In genomic region chr6:115969207-115969929, GRCh38 we compare ENCODE assay signal across 16 cellular contexts.
DNase-seq lines count a peak whose midpoint lies in the region; ATAC-seq, FAIRE-seq and TF ChIP-seq lines count a peak whose summit lies in the region.
"Had no signal": no experiment of that assay in that cellular context is flagged by ENCODE, and none has a peak within 500 bp of the region (broad histone marks: within the 10 kb centered on the region; RNA-seq: fewer than 3 reads in every experiment).

No MANE protein-coding gene starts in this region.

- ATAC-seq in heart left ventricle (peak in 3 of 4 donors; percentile 39 to 67 (median 59)), HG02798 (IDR thresholded peaks at IDR 0.05; ENCODE audit: poor library complexity, unreplicated experiment) (no peak)

- peaks cover 0 to 15% (median 11%) of the 10 kb centered on the region in 12 donors for H3K4me1 ChIP-seq in heart left ventricle
- no peaks in the 10 kb centered on the region for H3K4me1 ChIP-seq in CD8-positive, alpha-beta memory T cell (ENCODE audit: insufficient read depth, low read length)

- TF ChIP-seq POLR2A in heart left ventricle (IDR thresholded peaks at IDR 0.05), result no peak

- H3K27me3 ChIP-seq in heart left ventricle, result no peaks in the 10 kb centered on the region
- no peaks in the 10 kb centered on the region for H3K27me3 ChIP-seq in CD8-positive, alpha-beta memory T cell (ENCODE audit: insufficient read depth, low read length, poor library complexity, severe bottlenecking)

- H3K4me3 Mint-ChIP-seq in CD8-positive, alpha-beta memory T cell, result no peak overlapping the region
- H3K4me3 Mint-ChIP-seq: brain, neural crest cell had no signal

- H3K27me3 Mint-ChIP-seq in CD8-positive, alpha-beta memory T cell, result peaks cover 0 to 6% of the 10 kb centered on the region in 2 donors

- no peaks in the 10 kb centered on the region for H3K9me3 ChIP-seq in SK-N-MC (ENCODE audit: low read depth, low read length)
- H3K9me3 ChIP-seq in heart left ventricle, result no peaks in the 10 kb centered on the region
- H3K9me3 ChIP-seq in CD8-positive, alpha-beta memory T cell (ENCODE audit: low read length), result no peaks in the 10 kb centered on the region

- H3K4me3 ChIP-seq in SK-N-MC, result peak overlapping the region; percentile 37
- no peak overlapping the region for H3K4me3 ChIP-seq in heart left ventricle
- H3K4me3 ChIP-seq in CD8-positive, alpha-beta memory T cell (ENCODE audit: low read length), result no peak overlapping the region

- intact Hi-C loops in heart left ventricle (cut with DNase I) (no loop called here), posterior cingulate gyrus (cut with DNase I) (no loop called here)

- H3K9me3 Mint-ChIP-seq in CD8-positive, alpha-beta memory T cell, result no peaks in the 10 kb centered on the region
- H3K9me3 Mint-ChIP-seq: brain, neural crest cell had no signal

- FAIRE-seq in GM19239 (lab: Jason Lieb, UNC), result peak; percentile 74
- FAIRE-seq: islet of Langerhans had no signal

- CTCF ChIA-PET in CD8-positive, alpha-beta memory T cell (lab: Charles Lee), result no interaction called here

- no peaks in the 10 kb centered on the region for H3K36me3 ChIP-seq in SK-N-MC (ENCODE audit: insufficient read depth, low read length)
- peaks cover 0 to 12% (median 3%) of the 10 kb centered on the region in 9 donors for H3K36me3 ChIP-seq in heart left ventricle
- H3K36me3 ChIP-seq in CD8-positive, alpha-beta memory T cell (ENCODE audit: insufficient read depth, low read length), result no peaks in the 10 kb centered on the region

- peak in 2 of 12 donors; percentile 11 to 28 for TF ChIP-seq CTCF in heart left ventricle (IDR thresholded peaks at IDR 0.05)

- H3K4me1 Mint-ChIP-seq in CD8-positive, alpha-beta memory T cell, result no peaks in the 10 kb centered on the region
- H3K4me1 Mint-ChIP-seq: neural crest cell had no signal

- H3K27ac Mint-ChIP-seq in CD8-positive, alpha-beta memory T cell, result no peak overlapping the region

- DNase-seq in GM19239 (ENCODE audit: insufficient read length, low spot score) (no peak), SK-N-MC (ENCODE audit: low read depth, low spot score) (peak; percentile 48), heart left ventricle (peak in 3 of 5 donors; percentile 7 to 30 (median 24)), posterior cingulate gyrus (peak in 7 of 10 donors; percentile 12 to 85 (median 42)), NOMO-1 treated with dmso at 0.1 percent for 144 hours (lab: John Stamatoyannopoulos, UW; ENCODE audit: unreplicated experiment) (no peak), amniotic stem cell (lab: John Stamatoyannopoulos, UW) (no peak)
- DNase-seq in CD8-positive, alpha-beta memory T cell, result no peak
- DNase-seq: activated CD4-positive, CD25-positive, alpha-beta regulatory T cell; COR-L47; Kasumi-1; NCI-H2107; SHP77 had no signal

- H3K9ac ChIP-seq in SK-N-MC (ENCODE audit: insufficient read length), result no peak overlapping the region

- WGBS in heart left ventricle, 4 donors, result 64 to 77% (median 70%) methylated on average over 7 of the region's 7 CpGs

- POLR2A ChIA-PET in CD8-positive, alpha-beta memory T cell (lab: Charles Lee), result no interaction called here

- no peaks in the 10 kb centered on the region for H3K36me3 Mint-ChIP-seq in CD8-positive, alpha-beta memory T cell
- H3K36me3 Mint-ChIP-seq: brain had no signal

- peak overlapping the region; percentile 59 for H3K27ac ChIP-seq in SK-N-MC
- H3K27ac ChIP-seq in heart left ventricle, result peak overlapping the region in 1 of 12 donors; percentile 22
- no peak overlapping the region for H3K27ac ChIP-seq in CD8-positive, alpha-beta memory T cell (ENCODE audit: low read depth, low read length)

Comparison
In these comparisons a context has a peak if more than half of its experiments do, and no peak if none do; other contexts are left out.
1. DNase-seq: peak in SK-N-MC (single experiment), heart left ventricle (3 of 5) and posterior cingulate gyrus (7 of 10); none in GM19239 (single experiment), CD8-positive, alpha-beta memory T cell (0 of 5), NOMO-1 treated with dmso at 0.1 percent for 144 hours (single experiment) and amniotic stem cell (single experiment).